8 cellular contexts compared by ENCODE assay signal in genomic region chr9:38067611-38067891, GRCh38.
DNase-seq lines count a peak whose midpoint lies in the region; ATAC-seq lines count a peak whose summit lies in the region.

No MANE protein-coding gene starts in this region.

- H3K27me3 Mint-ChIP-seq in stimulated activated naive CD8-positive, alpha-beta T cell treated with anti-CD3 and anti-CD28 coated beads, Interleukin-15, amount 100 ng/mL, for 72 hours, result peaks cover 26% of the 10 kb centered on the region

- DNase-seq in DMS53 (lab: John Stamatoyannopoulos, UW), result peak; percentile 45
- no peak for DNase-seq in DMS53 treated with DMSO at 0.1 percent for 48 hours (lab: John Stamatoyannopoulos, UW; ENCODE audit: unreplicated experiment)
- DNase-seq in adipocyte (ENCODE audit: low read depth), result peak; percentile 47
- no peak for DNase-seq in stimulated activated naive CD8-positive, alpha-beta T cell treated with anti-CD3 and anti-CD28 coated beads, Interleukin-15, amount 100 ng/mL, for 72 hours
- DNase-seq in GM19238 (ENCODE audit: insufficient read length, low spot score), result no peak

- H3K36me3 ChIP-seq in adipocyte (ENCODE audit: control insufficient read depth, insufficient read depth, low read length, severe bottlenecking), result no peaks in the 10 kb centered on the region

- no peaks in the 10 kb centered on the region for H3K27me3 ChIP-seq in adipocyte (replicated peaks; ENCODE audit: control insufficient read depth, insufficient read depth, low read length)

- H3K9me3 ChIP-seq in adipocyte (ENCODE audit: control insufficient read depth, low read length) (no peaks in the 10 kb centered on the region), iPS-18c (ENCODE audit: control insufficient read depth, insufficient read depth, low read length) (no peaks in the 10 kb centered on the region)

- H3K4me3 ChIP-seq in adipocyte (ENCODE audit: low read length) (peak overlapping the region; percentile 83), iPS-18c (ENCODE audit: insufficient read depth, low read depth, low read length) (peak overlapping the region; percentile 62)

- H3K4me1 Mint-ChIP-seq in stimulated activated naive CD8-positive, alpha-beta T cell treated with anti-CD3 and anti-CD28 coated beads, Interleukin-15, amount 100 ng/mL, for 72 hours, result peaks cover 33% of the 10 kb centered on the region

- ATAC-seq in stimulated activated naive CD8-positive, alpha-beta T cell treated with anti-CD3 and anti-CD28 coated beads, Interleukin-15, amount 100 ng/mL, for 72 hours, result no peak
- ATAC-seq in HG02763 (IDR thresholded peaks at IDR 0.05; ENCODE audit: unreplicated experiment) (no peak), HG02970 (IDR thresholded peaks at IDR 0.05; ENCODE audit: low FRiP score, unreplicated experiment) (no peak)

- H3K9ac ChIP-seq in adipocyte (ENCODE audit: low read length), result peak overlapping the region; percentile 87

- H3K9me3 Mint-ChIP-seq in stimulated activated naive CD8-positive, alpha-beta T cell treated with anti-CD3 and anti-CD28 coated beads, Interleukin-15, amount 100 ng/mL, for 72 hours, result no peaks in the 10 kb centered on the region

- H3K27ac Mint-ChIP-seq in stimulated activated naive CD8-positive, alpha-beta T cell treated with anti-CD3 and anti-CD28 coated beads, Interleukin-15, amount 100 ng/mL, for 72 hours, result peak overlapping the region in 1 of 2 donors; percentile 87

- peaks cover 28% of the 10 kb centered on the region for H3K4me1 ChIP-seq in adipocyte (ENCODE audit: control insufficient read depth, insufficient read depth, low read length)

- H3K4me3 Mint-ChIP-seq in stimulated activated naive CD8-positive, alpha-beta T cell treated with anti-CD3 and anti-CD28 coated beads, Interleukin-15, amount 100 ng/mL, for 72 hours, result peak overlapping the region; percentile 88 to 90

Comparison
In these comparisons a context has a peak if more than half of its experiments do, and no peak if none do; other contexts are left out.
1. DNase-seq: peak in DMS53 (single experiment) and adipocyte (single experiment); none in DMS53 treated with DMSO at 0.1 percent for 48 hours (single experiment), stimulated activated naive CD8-positive, alpha-beta T cell treated with anti-CD3 and anti-CD28 coated beads, Interleukin-15, amount 100 ng/mL, for 72 hours (0 of 2) and GM19238 (single experiment).